Comparison of ENCODE assay signal across 26 cellular contexts in the genomic region with DNA sequence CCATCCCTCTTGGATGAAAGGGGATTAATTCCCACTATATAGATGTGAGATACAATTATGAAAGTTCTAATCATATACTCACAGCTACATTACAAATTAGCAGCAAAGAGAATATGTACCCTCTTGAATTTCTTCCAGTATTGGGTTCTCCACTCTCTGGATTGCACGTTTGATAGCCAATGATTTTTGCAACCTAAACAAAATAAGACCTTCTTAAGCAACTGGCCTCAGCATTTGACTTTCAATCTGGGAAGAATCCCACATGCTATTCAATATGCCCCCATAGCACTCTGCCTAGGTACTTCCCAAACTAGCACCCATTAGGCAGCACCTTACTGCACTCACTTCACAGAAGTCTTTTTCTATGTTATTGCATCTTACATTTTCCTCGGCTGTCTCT.
"Had no signal": no experiment of that assay in that cellular context is flagged by ENCODE, and none has a peak within 500 bp of the region (broad histone marks: within the 10 kb centered on the region; RNA-seq: fewer than 3 reads in every experiment).

No MANE protein-coding gene starts in this region.

- H3K27me3 ChIP-seq: brain microvascular endothelial cell, colonic mucosa had no signal

- H3K4me3 Mint-ChIP-seq: activated CD4-positive, alpha-beta T cell treated with anti-CD3 and anti-CD28 coated beads for 36 hours; activated CD4-positive, alpha-beta T cell treated with anti-CD3 and anti-CD28 coated beads, Interleukin-2, amount 10 ng/mL, durations not matched to agents 7 days and 5 days; activated CD8-positive, alpha-beta T cell treated with anti-CD3 and anti-CD28 coated beads for 36 hours; activated naive CD8-positive, alpha-beta T cell; activated T-cell treated with anti-CD3 and anti-CD28 coated beads, Interleukin-2, amount 50 U/mL, for 4 hours; activated T-helper 17 cell treated with anti-CD3 and anti-CD28 coated beads, Interleukin-2, amount 50 U/mL, for 72 hours had no signal

- FAIRE-seq: astrocyte, endometrium, endothelial cell of umbilical vein, frontal cortex had no signal

- H3K4me3 ChIP-seq: colonic mucosa had no signal

- H3K9me3 ChIP-seq: colonic mucosa had no signal

- DNase-seq: activated CD4-positive, alpha-beta T cell treated with anti-CD3 and anti-CD28 coated beads for 36 hours; activated CD4-positive, alpha-beta T cell treated with anti-CD3 and anti-CD28 coated beads, Interleukin-2, amount 10 ng/mL, durations not matched to agents 7 days and 5 days; activated CD4-positive, alpha-beta T cell treated with anti-CD3 and anti-CD28 coated beads, Interleukin-2, amount 50 U/mL, for 48 hours; activated CD4-positive, CD25-positive, alpha-beta regulatory T cell; activated CD4-positive, CD25-positive, alpha-beta regulatory T cell treated with anti-CD3 and anti-CD28 coated beads, Interleukin-2, amount 50 U/mL, for 72 hours; activated CD8-positive, alpha-beta memory T cell treated with anti-CD3 and anti-CD28 coated beads for 24 hours; activated CD8-positive, alpha-beta T cell treated with anti-CD3 and anti-CD28 coated beads for 36 hours; activated effector memory CD4-positive, alpha-beta T cell treated with Interleukin-2 at 50 U/mL for 16 hours; activated gamma-delta T cell treated with Interleukin-2 at 50 U/mL for 16 hours; activated naive CD4-positive, alpha-beta T cell treated with anti-CD3 and anti-CD28 coated beads, Interleukin-2, amount 50 U/mL, for 16 hours; activated naive CD4-positive, alpha-beta T cell treated with Interleukin-2 at 50 U/mL for 16 hours; activated T-cell treated with anti-CD3 and anti-CD28 coated beads, Interleukin-2, amount 50 U/mL, for 4 hours; amniotic stem cell; brain microvascular endothelial cell; central memory CD4-positive, alpha-beta T cell; cerebellar nuclear complex; colonic mucosa; effector CD8-positive, alpha-beta T cell; foreskin fibroblast; T-helper 2 cell had no signal

- H3K4me1 ChIP-seq: colonic mucosa had no signal

- ATAC-seq: activated CD4-positive, alpha-beta T cell treated with anti-CD3 and anti-CD28 coated beads for 36 hours; activated CD8-positive, alpha-beta T cell treated with anti-CD3 and anti-CD28 coated beads for 36 hours; activated T-cell treated with anti-CD3 and anti-CD28 coated beads, Interleukin-2, amount 50 U/mL, for 4 hours; activated T-helper 17 cell treated with anti-CD3 and anti-CD28 coated beads, Interleukin-2, amount 50 U/mL, for 72 hours had no signal

- H3K27ac ChIP-seq: brain microvascular endothelial cell, colonic mucosa had no signal

- H3K27me3 Mint-ChIP-seq: activated CD4-positive, alpha-beta T cell treated with anti-CD3 and anti-CD28 coated beads for 36 hours; activated CD8-positive, alpha-beta T cell treated with anti-CD3 and anti-CD28 coated beads for 36 hours; activated naive CD8-positive, alpha-beta T cell; activated T-helper 17 cell treated with anti-CD3 and anti-CD28 coated beads, Interleukin-2, amount 50 U/mL, for 72 hours had no signal

- H3K27ac Mint-ChIP-seq: activated CD4-positive, alpha-beta T cell treated with anti-CD3 and anti-CD28 coated beads for 36 hours; activated CD4-positive, alpha-beta T cell treated with anti-CD3 and anti-CD28 coated beads, Interleukin-2, amount 10 ng/mL, durations not matched to agents 7 days and 5 days; activated CD8-positive, alpha-beta T cell treated with anti-CD3 and anti-CD28 coated beads for 36 hours; activated naive CD8-positive, alpha-beta T cell; activated T-helper 17 cell treated with anti-CD3 and anti-CD28 coated beads, Interleukin-2, amount 50 U/mL, for 72 hours had no signal

- H3K36me3 ChIP-seq: brain microvascular endothelial cell, colonic mucosa had no signal

- H3K36me3 Mint-ChIP-seq: activated naive CD8-positive, alpha-beta T cell had no signal

- H3K9me3 Mint-ChIP-seq: activated T-cell treated with anti-CD3 and anti-CD28 coated beads, Interleukin-2, amount 50 U/mL, for 4 hours; activated T-helper 17 cell treated with anti-CD3 and anti-CD28 coated beads, Interleukin-2, amount 50 U/mL, for 72 hours had no signal
